8 cellular contexts compared by ENCODE assay signal in genomic region chr3:49428697-49429100, GRCh38. TPM values are rescaled to one million over a fixed set of nuclear protein-coding genes. Genes with fewer than 3 reads are reported as not detected.
DNase-seq lines count a peak whose midpoint lies in the region; ATAC-seq and TF ChIP-seq lines count a peak whose summit lies in the region.

No MANE protein-coding gene starts in this region.

- 19% methylated on average over 13 of the region's 13 CpGs for WGBS in HUES64
- WGBS in mesodermal cell (ENCODE audit: insufficient coverage in 2 of 2), 2 experiments: 2 to 12% methylated on average over 9 to 10 of the region's 13 CpGs

- H3K4me2 ChIP-seq in DND-41 (ENCODE audit: insufficient read depth, low read length): peak overlapping the region; percentile 84

- peak; percentile 56 for TF ChIP-seq CTCF in DND-41 (IDR thresholded peaks at IDR 0.05; ENCODE audit: borderline replicate concordance, extremely low read depth, low read length, poor library complexity, severe bottlenecking)

- H3K9ac ChIP-seq in DND-41 (ENCODE audit: low read depth, low read length) (peak overlapping the region; percentile 70), HUES64 (ENCODE audit: low read depth, low read length) (peak overlapping the region; percentile 27; the same call in 1 of the 2 replicates)

- no peaks in the 10 kb centered on the region for H3K27me3 ChIP-seq in DND-41 (ENCODE audit: insufficient read depth, low read length, poor library complexity)
- no peaks in the 10 kb centered on the region for H3K27me3 ChIP-seq in HUES64 (ENCODE audit: insufficient read depth, low read length)

- peaks cover 18% of the 10 kb centered on the region for H3K79me2 ChIP-seq in DND-41 (ENCODE audit: insufficient read depth, low read length)

- H3K27ac ChIP-seq in DND-41 (ENCODE audit: low read length) (peak overlapping the region; percentile 86), HUES64 (ENCODE audit: low read depth, low read length) (no peak overlapping the region), caudate nucleus (ENCODE audit: low read depth, low read length) (peak overlapping the region; percentile 67), mesodermal cell (ENCODE audit: low read depth, low read length, severe bottlenecking) (no peak overlapping the region)

- H3K4me3 ChIP-seq in DND-41 (ENCODE audit: low read depth in 1 of 2, low read length in 2 of 2) (peak overlapping the region; percentile 44 to 74), HUES64 (ENCODE audit: low read length) (peak overlapping the region; percentile 74), mesodermal cell (ENCODE audit: extremely low read depth, insufficient read depth, low read length, poor library complexity, severe bottlenecking) (peak overlapping the region; percentile 61)

- ATAC-seq in DND-41 (ENCODE audit: insufficient read depth, low read depth) (peak; percentile 39), GM18519 (IDR thresholded peaks at IDR 0.05; ENCODE audit: low FRiP score, unreplicated experiment) (no peak)

- H3K9me3 ChIP-seq in DND-41 (ENCODE audit: insufficient read depth, low read length, severe bottlenecking) (no peaks in the 10 kb centered on the region), HUES64 (ENCODE audit: insufficient read depth, low read depth, low read length) (no peaks in the 10 kb centered on the region), mesodermal cell (ENCODE audit: control insufficient read depth, low read length) (no peaks in the 10 kb centered on the region)

- peak overlapping the region; percentile 96 for H2AFZ ChIP-seq in DND-41 (ENCODE audit: low read depth, low read length)

- peaks cover 23% of the 10 kb centered on the region for H3K4me1 ChIP-seq in DND-41 (ENCODE audit: insufficient read depth, low read length)
- peaks cover 4% of the 10 kb centered on the region; the same call in 1 of the 2 replicates for H3K4me1 ChIP-seq in HUES64 (ENCODE audit: insufficient read depth, low read length)
- peaks cover 3% of the 10 kb centered on the region for H3K4me1 ChIP-seq in mesodermal cell (ENCODE audit: control insufficient read depth, insufficient read depth, low read length, poor library complexity, severe bottlenecking)

- DNase-seq in DND-41 (peak; percentile 49), caudate nucleus (lab: John Stamatoyannopoulos, UW) (peak in 1 of 61 donors; percentile 37), COLO829 (ENCODE audit: low spot score) (no peak), amygdala (lab: John Stamatoyannopoulos, UW) (no peak), NCI-H1436 treated with DMSO at 0.1 percent for 48 hours (lab: John Stamatoyannopoulos, UW) (no peak)

- no peaks in the 10 kb centered on the region for H4K20me1 ChIP-seq in DND-41 (ENCODE audit: insufficient read depth, low read length)

- peaks cover 21% of the 10 kb centered on the region for H3K36me3 ChIP-seq in DND-41 (ENCODE audit: insufficient read depth, low read length)
- no peaks in the 10 kb centered on the region for H3K36me3 ChIP-seq in HUES64 (ENCODE audit: insufficient read depth, low read length)
- H3K36me3 ChIP-seq in mesodermal cell (ENCODE audit: control insufficient read depth, insufficient read depth, low read length): peaks cover 13% of the 10 kb centered on the region

RNA-seq across cellular contexts. Expression of gene NICN1, which starts 0.4 kb away (rescaled TPM):
- 7.3 TPM for polyA plus RNA-seq in HUES64 (2013, experiment 1 of 2)
- polyA plus RNA-seq in HUES64 (2013, experiment 2 of 2): 8.7 TPM
- polyA plus RNA-seq in mesodermal cell (2013, experiment 1 of 2): 18.2 TPM
- 23.0 TPM for polyA plus RNA-seq in mesodermal cell (2013, experiment 2 of 2)

RNA-seq across cellular contexts. Expression of gene AMT, which starts 6.4 kb away (rescaled TPM):
- 21.2 TPM for polyA plus RNA-seq in HUES64 (2013, experiment 1 of 2)
- 21.1 TPM for polyA plus RNA-seq in HUES64 (2013, experiment 2 of 2)
- polyA plus RNA-seq in mesodermal cell (2013, experiment 1 of 2): 15.9 TPM
- polyA plus RNA-seq in mesodermal cell (2013, experiment 2 of 2): 18.6 TPM

RNA-seq across cellular contexts. Expression of gene TCTA, which starts 16.5 kb away (rescaled TPM):
- polyA plus RNA-seq in HUES64 (2013, experiment 1 of 2): 8.5 TPM
- 7.0 TPM for polyA plus RNA-seq in HUES64 (2013, experiment 2 of 2)
- polyA plus RNA-seq in mesodermal cell (2013, experiment 1 of 2): 8.6 TPM
- 9.0 TPM for polyA plus RNA-seq in mesodermal cell (2013, experiment 2 of 2)

RNA-seq across cellular contexts. Expression of gene RHOA, which starts 16.9 kb away (rescaled TPM):
- polyA plus RNA-seq in HUES64 (2013, experiment 1 of 2): 336 TPM
- polyA plus RNA-seq in HUES64 (2013, experiment 2 of 2): 381 TPM
- 591 TPM for polyA plus RNA-seq in mesodermal cell (2013, experiment 1 of 2)
- 531 TPM for polyA plus RNA-seq in mesodermal cell (2013, experiment 2 of 2)

RNA-seq across cellular contexts. Expression of gene DAG1, which starts 41.4 kb away (rescaled TPM):
- 55.8 TPM for polyA plus RNA-seq in HUES64 (2013, experiment 1 of 2)
- polyA plus RNA-seq in HUES64 (2013, experiment 2 of 2): 58.5 TPM
- polyA plus RNA-seq in mesodermal cell (2013, experiment 1 of 2): 47.8 TPM
- polyA plus RNA-seq in mesodermal cell (2013, experiment 2 of 2): 43.1 TPM

Comparison
In these comparisons a context has a peak if more than half of its experiments do, and no peak if none do; other contexts are left out.
1. H3K27ac ChIP-seq: peak in DND-41 (single experiment) and caudate nucleus (single experiment); none in HUES64 (single experiment) and mesodermal cell (single experiment).
2. Peak in every context shown above with its lines, with median percentiles within 50 percentile points of each other: H3K4me3 ChIP-seq.